Comparison of ENCODE assay signal across 17 cellular contexts in genomic region chr7:69839782-69840181, GRCh38.
DNase-seq lines count a peak whose midpoint lies in the region; ATAC-seq, FAIRE-seq and TF ChIP-seq lines count a peak whose summit lies in the region.
"Had no signal": no experiment of that assay in that cellular context is flagged by ENCODE, and none has a peak within 500 bp of the region (broad histone marks: within the 10 kb centered on the region; RNA-seq: fewer than 3 reads in every experiment).

No MANE protein-coding gene starts in this region.

- peaks cover 100% of the 10 kb centered on the region for H4K20me1 ChIP-seq in BLaER1

- no peak overlapping the region for H3K9ac ChIP-seq in BLaER1

- H3K4me1 ChIP-seq in BLaER1 = peaks cover 56% of the 10 kb centered on the region
- H3K4me1 ChIP-seq: Caco-2, heart right ventricle, left ventricle myocardium inferior had no signal

- H3K27ac ChIP-seq in BLaER1 = no peak overlapping the region
- H3K27ac ChIP-seq: epithelial cell of prostate, heart right ventricle, left ventricle myocardium inferior, tibial nerve had no signal

- no peak for TF ChIP-seq CTCF in GM20000 (IDR thresholded peaks at IDR 0.05; ENCODE audit: extremely low read depth, missing control alignments)

- no peak overlapping the region for H3K4me3 ChIP-seq in BLaER1
- H3K4me3 ChIP-seq: heart right ventricle, left ventricle myocardium inferior, tibial nerve had no signal

- peak; percentile 54 to 80 for DNase-seq in NCI-H526 (lab: John Stamatoyannopoulos, UW)
- no peak for DNase-seq in NCI-H524 (lab: John Stamatoyannopoulos, UW)
- DNase-seq in H54 (ENCODE audit: insufficient read length, low spot score) = no peak
- no peak for DNase-seq in GM20000 (ENCODE audit: low spot score)
- DNase-seq: 8988T; activated naive CD4-positive, alpha-beta T cell; Caco-2; caudate nucleus; heart right ventricle; left ventricle myocardium inferior; NCI-H2171 had no signal

- no peaks in the 10 kb centered on the region for H3K36me3 ChIP-seq in BLaER1
- H3K36me3 ChIP-seq: heart right ventricle, left ventricle myocardium inferior, tibial nerve had no signal

- FAIRE-seq in H54 (lab: Jason Lieb, UNC) = no peak

- no peaks in the 10 kb centered on the region for H3K9me3 ChIP-seq in BLaER1
- H3K9me3 ChIP-seq: Caco-2, heart right ventricle, left ventricle myocardium inferior, tibial nerve had no signal

- H3K4me2 ChIP-seq in BLaER1 = peak overlapping the region; percentile 63

- ATAC-seq in GM19463 (IDR thresholded peaks at IDR 0.05; ENCODE audit: unreplicated experiment) (peak; percentile 62), HG02885 (IDR thresholded peaks at IDR 0.05; ENCODE audit: poor library complexity, unreplicated experiment) (peak; percentile 51), HG03135 (IDR thresholded peaks at IDR 0.05; ENCODE audit: unreplicated experiment) (no peak)
- ATAC-seq: heart right ventricle had no signal

- no peaks in the 10 kb centered on the region for H3K27me3 ChIP-seq in BLaER1
- H3K27me3 ChIP-seq: tibial nerve had no signal

- no peak for TF ChIP-seq POLR2A in H54 (IDR thresholded peaks at IDR 0.05; ENCODE audit: low read depth, low read length)

Comparison
In these comparisons a context has a peak if more than half of its experiments do, and no peak if none do; other contexts are left out.
1. DNase-seq: peak in NCI-H526 (2 of 2); none in NCI-H524 (0 of 2), H54 (single experiment) and GM20000 (single experiment).